ENCODE assay signal across 23 cellular contexts in genomic region chr11:119347940-119348339, GRCh38. TPM values are rescaled to one million over a fixed set of nuclear protein-coding genes. Genes with fewer than 3 reads are reported as not detected.
"Had no signal": no experiment of that assay in that cellular context is flagged by ENCODE, and none has a peak within 500 bp of the region (broad histone marks: within the 10 kb centered on the region; RNA-seq: fewer than 3 reads in every experiment).

No MANE protein-coding gene starts in this region.

- DNase-seq: activated B cell treated with CpG ODN at 0.5 μM for 24 hours; activated CD4-positive, alpha-beta memory T cell treated with anti-CD3 and anti-CD28 coated beads for 36 hours; activated CD4-positive, alpha-beta T cell treated with anti-CD3 and anti-CD28 coated beads for 4 hours; activated T-cell treated with anti-CD3 and anti-CD28 coated beads for 4 hours; heart left ventricle; left lung; mammary epithelial cell; small intestine; stimulated activated CD4-positive, alpha-beta T cell treated with anti-CD3 and anti-CD28 coated beads, Interleukin-4, amount 100 ng/mL, for 1 hour; stomach; upper lobe of left lung had no signal

- H3K4me3 Mint-ChIP-seq: activated B cell treated with CpG ODN at 0.5 μM for 24 hours; activated CD4-positive, alpha-beta memory T cell treated with anti-CD3 and anti-CD28 coated beads for 36 hours; activated naive CD8-positive, alpha-beta T cell; activated T-helper 1 cell treated with anti-CD3 and anti-CD28 coated beads, Interleukin-12 subunit alpha, Interleukin-12 subunit beta, Interleukin-2, Interleukin-4 antibody, amounts not matched to agents 30 ng/mL and 10 ng/mL and 1 ng/mL, durations not matched to agents 14 hours and 24 hours and 36 hours; neural crest cell; T-helper 2 cell treated with Interferon-gamma antibody and Interleukin-4, amounts not matched to agents 5 μg/mL and 100 μg/mL, for 36 hours had no signal

- H3K27me3 ChIP-seq: right atrium auricular region, upper lobe of left lung had no signal

- H3K27ac Mint-ChIP-seq: activated B cell treated with CpG ODN at 0.5 μM for 24 hours; activated CD4-positive, alpha-beta memory T cell treated with anti-CD3 and anti-CD28 coated beads for 36 hours; activated naive CD8-positive, alpha-beta T cell; activated T-helper 1 cell treated with anti-CD3 and anti-CD28 coated beads, Interleukin-12 subunit alpha, Interleukin-12 subunit beta, Interleukin-2, Interleukin-4 antibody, amounts not matched to agents 30 ng/mL and 10 ng/mL and 1 ng/mL, durations not matched to agents 14 hours and 24 hours and 36 hours; progenitor cell of endocrine pancreas; T-helper 2 cell treated with Interferon-gamma antibody and Interleukin-4, amounts not matched to agents 5 μg/mL and 100 μg/mL, for 36 hours had no signal

- H3K4me1 ChIP-seq: left lung, upper lobe of left lung had no signal

- H3K9me3 Mint-ChIP-seq: activated B cell treated with CpG ODN at 0.5 μM for 24 hours; activated CD4-positive, alpha-beta memory T cell treated with anti-CD3 and anti-CD28 coated beads for 36 hours; activated T-helper 1 cell treated with anti-CD3 and anti-CD28 coated beads, Interleukin-12 subunit alpha, Interleukin-12 subunit beta, Interleukin-2, Interleukin-4 antibody, amounts not matched to agents 30 ng/mL and 10 ng/mL and 1 ng/mL, durations not matched to agents 14 hours and 24 hours and 36 hours; neural crest cell; T-helper 2 cell treated with Interferon-gamma antibody and Interleukin-4, amounts not matched to agents 5 μg/mL and 100 μg/mL, for 36 hours had no signal

- ATAC-seq: left lung had no signal

- H3K9me3 ChIP-seq: heart left ventricle, left lung, right atrium auricular region, stomach, thoracic aorta, upper lobe of left lung had no signal

- H3K4me1 Mint-ChIP-seq: activated B cell treated with CpG ODN at 0.5 μM for 24 hours had no signal

- FAIRE-seq: frontal cortex, small intestine had no signal

- H3K36me3 ChIP-seq: heart left ventricle, left lung, right atrium auricular region, stomach, thoracic aorta, upper lobe of left lung had no signal

- H3K27ac ChIP-seq: left lung, right atrium auricular region, thoracic aorta, upper lobe of left lung had no signal

- H3K4me3 ChIP-seq: heart left ventricle, left lung, right atrium auricular region, stomach, thoracic aorta, upper lobe of left lung had no signal

- H3K36me3 Mint-ChIP-seq: activated CD4-positive, alpha-beta memory T cell treated with anti-CD3 and anti-CD28 coated beads for 36 hours; activated naive CD8-positive, alpha-beta T cell had no signal

RNA-seq across cellular contexts. Expression of gene MFRP, which starts 1.4 kb away (rescaled TPM):
- total RNA-seq: activated B cell treated with CpG ODN at 0.5 μM for 24 hours; activated CD4-positive, alpha-beta memory T cell treated with anti-CD3 and anti-CD28 coated beads for 36 hours; activated T-helper 1 cell treated with anti-CD3 and anti-CD28 coated beads, Interleukin-12 subunit alpha, Interleukin-12 subunit beta, Interleukin-2, Interleukin-4 antibody, amounts not matched to agents 30 ng/mL and 10 ng/mL and 1 ng/mL, durations not matched to agents 14 hours and 24 hours and 36 hours; dermis microvascular lymphatic vessel endothelial cell; epithelial cell of proximal tubule; frontal cortex; heart left ventricle; kidney epithelial cell; left lung; mammary epithelial cell; neural crest cell; osteoblast; progenitor cell of endocrine pancreas; right atrium auricular region; stomach; upper lobe of left lung had no signal
- polyA plus RNA-seq: mammary epithelial cell, stomach had no signal

RNA-seq across cellular contexts. Expression of gene C1QTNF5, which starts 7.3 kb away (rescaled TPM):
- total RNA-seq: activated B cell treated with CpG ODN at 0.5 μM for 24 hours; activated CD4-positive, alpha-beta memory T cell treated with anti-CD3 and anti-CD28 coated beads for 36 hours; activated T-helper 1 cell treated with anti-CD3 and anti-CD28 coated beads, Interleukin-12 subunit alpha, Interleukin-12 subunit beta, Interleukin-2, Interleukin-4 antibody, amounts not matched to agents 30 ng/mL and 10 ng/mL and 1 ng/mL, durations not matched to agents 14 hours and 24 hours and 36 hours had no signal
